Comparison of ENCODE assay signal across 1 cellular context in the genomic region with DNA sequence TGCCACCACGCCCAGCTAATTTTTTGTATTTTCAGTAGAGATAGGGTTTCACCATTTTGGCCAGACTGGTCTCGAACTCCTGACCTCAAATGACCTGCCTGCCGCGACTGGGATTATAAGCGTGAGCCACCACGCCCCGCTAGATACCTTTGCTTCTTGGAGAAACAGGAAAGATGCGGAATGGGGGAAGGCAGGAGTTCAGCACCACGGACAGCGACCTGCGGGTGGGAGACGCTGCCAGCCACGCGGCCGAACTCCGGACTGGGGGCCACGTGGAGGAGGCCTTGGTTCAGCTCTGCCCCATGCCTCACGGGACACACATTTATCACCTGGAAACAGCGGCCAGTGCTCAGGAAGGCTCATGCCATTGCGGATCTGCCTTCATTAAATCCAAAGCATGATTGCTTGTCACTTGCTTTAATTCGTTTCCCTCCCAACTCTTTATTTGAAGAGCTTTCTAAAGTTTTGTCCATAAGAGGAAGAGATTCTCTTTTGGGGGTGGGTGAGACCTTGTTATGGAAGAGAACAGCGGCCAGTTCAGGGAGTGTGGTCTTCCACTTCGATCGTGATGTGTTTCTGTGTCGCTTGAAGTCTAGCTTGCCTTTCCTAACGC.
TF ChIP-seq lines count a peak whose summit lies in the region.

No MANE protein-coding gene starts in this region.

TF ChIP-seq in HepG2, 621 proteins besides CTCF, POLR2A, EP300 and RAD21 (continued from another document and continues in another):
- TF ChIP-seq, protein P1, sequence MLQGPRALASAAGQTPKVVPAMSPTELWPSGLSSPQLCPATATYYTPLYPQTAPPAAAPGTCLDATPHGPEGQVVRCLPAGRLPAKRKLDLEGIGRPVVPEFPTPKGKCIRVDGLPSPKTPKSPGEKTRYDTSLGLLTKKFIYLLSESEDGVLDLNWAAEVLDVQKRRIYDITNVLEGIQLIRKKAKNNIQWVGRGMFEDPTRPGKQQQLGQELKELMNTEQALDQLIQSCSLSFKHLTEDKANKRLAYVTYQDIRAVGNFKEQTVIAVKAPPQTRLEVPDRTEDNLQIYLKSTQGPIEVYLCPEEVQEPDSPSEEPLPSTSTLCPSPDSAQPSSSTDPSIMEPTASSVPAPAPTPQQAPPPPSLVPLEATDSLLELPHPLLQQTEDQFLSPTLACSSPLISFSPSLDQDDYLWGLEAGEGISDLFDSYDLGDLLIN (CRISPR knock-in tag; IDR thresholded peaks at IDR 0.05; ENCODE audit: borderline replicate concordance), result peak; percentile 71; the same call in 1 of the 2 replicates
- TF ChIP-seq ZNF333 (CRISPR knock-in tag; IDR thresholded peaks at IDR 0.05; ENCODE audit: borderline replicate concordance), result peak; percentile 71; the same call in 1 of the 2 replicates
- TF ChIP-seq JUN (CRISPR knock-in tag; IDR thresholded peaks at IDR 0.05), result no peak
- TF ChIP-seq, protein P2, sequence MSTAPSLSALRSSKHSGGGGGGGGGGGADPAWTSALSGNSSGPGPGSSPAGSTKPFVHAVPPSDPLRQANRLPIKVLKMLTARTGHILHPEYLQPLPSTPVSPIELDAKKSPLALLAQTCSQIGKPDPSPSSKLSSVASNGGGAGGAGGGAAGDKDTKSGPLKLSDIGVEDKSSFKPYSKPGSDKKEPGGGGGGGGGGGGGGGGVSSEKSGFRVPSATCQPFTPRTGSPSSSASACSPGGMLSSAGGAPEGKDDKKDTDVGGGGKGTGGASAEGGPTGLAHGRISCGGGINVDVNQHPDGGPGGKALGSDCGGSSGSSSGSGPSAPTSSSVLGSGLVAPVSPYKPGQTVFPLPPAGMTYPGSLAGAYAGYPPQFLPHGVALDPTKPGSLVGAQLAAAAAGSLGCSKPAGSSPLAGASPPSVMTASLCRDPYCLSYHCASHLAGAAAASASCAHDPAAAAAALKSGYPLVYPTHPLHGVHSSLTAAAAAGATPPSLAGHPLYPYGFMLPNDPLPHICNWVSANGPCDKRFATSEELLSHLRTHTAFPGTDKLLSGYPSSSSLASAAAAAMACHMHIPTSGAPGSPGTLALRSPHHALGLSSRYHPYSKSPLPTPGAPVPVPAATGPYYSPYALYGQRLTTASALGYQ (CRISPR knock-in tag; IDR thresholded peaks at IDR 0.05), result peak; percentile 47; the same call in 1 of the 2 replicates
- no peak for TF ChIP-seq CEBPB (IDR thresholded peaks at IDR 0.05; ENCODE audit: borderline replicate concordance, low read depth, low read length)
- no peak for TF ChIP-seq NFE2 (CRISPR knock-in tag; IDR thresholded peaks at IDR 0.05)
- TF ChIP-seq RXRB (CRISPR knock-in tag; IDR thresholded peaks at IDR 0.05; ENCODE audit: borderline replicate concordance), result peak; percentile 78
- 0 out of 2 replicates have a peak, but pooled peaks have one; percentile 60 for TF ChIP-seq CCDC6 (CRISPR knock-in tag; IDR thresholded peaks at IDR 0.05)
- TF ChIP-seq, protein P3, sequence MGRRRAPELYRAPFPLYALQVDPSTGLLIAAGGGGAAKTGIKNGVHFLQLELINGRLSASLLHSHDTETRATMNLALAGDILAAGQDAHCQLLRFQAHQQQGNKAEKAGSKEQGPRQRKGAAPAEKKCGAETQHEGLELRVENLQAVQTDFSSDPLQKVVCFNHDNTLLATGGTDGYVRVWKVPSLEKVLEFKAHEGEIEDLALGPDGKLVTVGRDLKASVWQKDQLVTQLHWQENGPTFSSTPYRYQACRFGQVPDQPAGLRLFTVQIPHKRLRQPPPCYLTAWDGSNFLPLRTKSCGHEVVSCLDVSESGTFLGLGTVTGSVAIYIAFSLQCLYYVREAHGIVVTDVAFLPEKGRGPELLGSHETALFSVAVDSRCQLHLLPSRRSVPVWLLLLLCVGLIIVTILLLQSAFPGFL (CRISPR knock-in tag; IDR thresholded peaks at IDR 0.05), result peak; percentile 93; the same call in 1 of the 2 replicates
- no peak for TF ChIP-seq KAT7 (CRISPR knock-in tag; IDR thresholded peaks at IDR 0.05; ENCODE audit: borderline replicate concordance)
- no peak for TF ChIP-seq DPF2 (CRISPR knock-in tag; IDR thresholded peaks at IDR 0.05; ENCODE audit: borderline replicate concordance, low read depth)
- TF ChIP-seq SMC3 (IDR thresholded peaks at IDR 0.05; ENCODE audit: low read length), result no peak
- TF ChIP-seq, protein P4, sequence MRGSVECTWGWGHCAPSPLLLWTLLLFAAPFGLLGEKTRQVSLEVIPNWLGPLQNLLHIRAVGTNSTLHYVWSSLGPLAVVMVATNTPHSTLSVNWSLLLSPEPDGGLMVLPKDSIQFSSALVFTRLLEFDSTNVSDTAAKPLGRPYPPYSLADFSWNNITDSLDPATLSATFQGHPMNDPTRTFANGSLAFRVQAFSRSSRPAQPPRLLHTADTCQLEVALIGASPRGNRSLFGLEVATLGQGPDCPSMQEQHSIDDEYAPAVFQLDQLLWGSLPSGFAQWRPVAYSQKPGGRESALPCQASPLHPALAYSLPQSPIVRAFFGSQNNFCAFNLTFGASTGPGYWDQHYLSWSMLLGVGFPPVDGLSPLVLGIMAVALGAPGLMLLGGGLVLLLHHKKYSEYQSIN (CRISPR knock-in tag; IDR thresholded peaks at IDR 0.05; ENCODE audit: borderline replicate concordance), result no peak
- TF ChIP-seq CHCHD3 (CRISPR knock-in tag; IDR thresholded peaks at IDR 0.05), result peak; percentile 90; the same call in 1 of the 2 replicates
- no peak for TF ChIP-seq YY1 (IDR thresholded peaks at IDR 0.05; ENCODE audit: insufficient read depth, insufficient replicate concordance, low read depth, low read length)
- TF ChIP-seq, protein P5, sequence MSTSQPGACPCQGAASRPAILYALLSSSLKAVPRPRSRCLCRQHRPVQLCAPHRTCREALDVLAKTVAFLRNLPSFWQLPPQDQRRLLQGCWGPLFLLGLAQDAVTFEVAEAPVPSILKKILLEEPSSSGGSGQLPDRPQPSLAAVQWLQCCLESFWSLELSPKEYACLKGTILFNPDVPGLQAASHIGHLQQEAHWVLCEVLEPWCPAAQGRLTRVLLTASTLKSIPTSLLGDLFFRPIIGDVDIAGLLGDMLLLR (CRISPR knock-in tag; IDR thresholded peaks at IDR 0.05), result peak; percentile 97
- peak; percentile 99 for TF ChIP-seq TSC22D2 (CRISPR knock-in tag; IDR thresholded peaks at IDR 0.05; ENCODE audit: borderline replicate concordance)
- TF ChIP-seq POLR2G (IDR thresholded peaks at IDR 0.05; ENCODE audit: low read depth, low read length), result no peak
- TF ChIP-seq, protein P6, sequence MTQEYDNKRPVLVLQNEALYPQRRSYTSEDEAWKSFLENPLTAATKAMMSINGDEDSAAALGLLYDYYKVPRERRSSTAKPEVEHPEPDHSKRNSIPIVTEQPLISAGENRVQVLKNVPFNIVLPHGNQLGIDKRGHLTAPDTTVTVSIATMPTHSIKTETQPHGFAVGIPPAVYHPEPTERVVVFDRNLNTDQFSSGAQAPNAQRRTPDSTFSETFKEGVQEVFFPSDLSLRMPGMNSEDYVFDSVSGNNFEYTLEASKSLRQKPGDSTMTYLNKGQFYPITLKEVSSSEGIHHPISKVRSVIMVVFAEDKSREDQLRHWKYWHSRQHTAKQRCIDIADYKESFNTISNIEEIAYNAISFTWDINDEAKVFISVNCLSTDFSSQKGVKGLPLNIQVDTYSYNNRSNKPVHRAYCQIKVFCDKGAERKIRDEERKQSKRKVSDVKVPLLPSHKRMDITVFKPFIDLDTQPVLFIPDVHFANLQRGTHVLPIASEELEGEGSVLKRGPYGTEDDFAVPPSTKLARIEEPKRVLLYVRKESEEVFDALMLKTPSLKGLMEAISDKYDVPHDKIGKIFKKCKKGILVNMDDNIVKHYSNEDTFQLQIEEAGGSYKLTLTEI (CRISPR knock-in tag; conservative IDR thresholded peaks at IDR 0.05), result no peak
- TF ChIP-seq KDM6A (CRISPR knock-in tag; IDR thresholded peaks at IDR 0.05; ENCODE audit: low read depth), result no peak
- TF ChIP-seq ZNF878 (CRISPR knock-in tag; IDR thresholded peaks at IDR 0.05), result peak; percentile 86; the same call in 1 of the 2 replicates
- TF ChIP-seq ADNP (CRISPR knock-in tag; IDR thresholded peaks at IDR 0.05), result no peak
- TF ChIP-seq, protein P7, sequence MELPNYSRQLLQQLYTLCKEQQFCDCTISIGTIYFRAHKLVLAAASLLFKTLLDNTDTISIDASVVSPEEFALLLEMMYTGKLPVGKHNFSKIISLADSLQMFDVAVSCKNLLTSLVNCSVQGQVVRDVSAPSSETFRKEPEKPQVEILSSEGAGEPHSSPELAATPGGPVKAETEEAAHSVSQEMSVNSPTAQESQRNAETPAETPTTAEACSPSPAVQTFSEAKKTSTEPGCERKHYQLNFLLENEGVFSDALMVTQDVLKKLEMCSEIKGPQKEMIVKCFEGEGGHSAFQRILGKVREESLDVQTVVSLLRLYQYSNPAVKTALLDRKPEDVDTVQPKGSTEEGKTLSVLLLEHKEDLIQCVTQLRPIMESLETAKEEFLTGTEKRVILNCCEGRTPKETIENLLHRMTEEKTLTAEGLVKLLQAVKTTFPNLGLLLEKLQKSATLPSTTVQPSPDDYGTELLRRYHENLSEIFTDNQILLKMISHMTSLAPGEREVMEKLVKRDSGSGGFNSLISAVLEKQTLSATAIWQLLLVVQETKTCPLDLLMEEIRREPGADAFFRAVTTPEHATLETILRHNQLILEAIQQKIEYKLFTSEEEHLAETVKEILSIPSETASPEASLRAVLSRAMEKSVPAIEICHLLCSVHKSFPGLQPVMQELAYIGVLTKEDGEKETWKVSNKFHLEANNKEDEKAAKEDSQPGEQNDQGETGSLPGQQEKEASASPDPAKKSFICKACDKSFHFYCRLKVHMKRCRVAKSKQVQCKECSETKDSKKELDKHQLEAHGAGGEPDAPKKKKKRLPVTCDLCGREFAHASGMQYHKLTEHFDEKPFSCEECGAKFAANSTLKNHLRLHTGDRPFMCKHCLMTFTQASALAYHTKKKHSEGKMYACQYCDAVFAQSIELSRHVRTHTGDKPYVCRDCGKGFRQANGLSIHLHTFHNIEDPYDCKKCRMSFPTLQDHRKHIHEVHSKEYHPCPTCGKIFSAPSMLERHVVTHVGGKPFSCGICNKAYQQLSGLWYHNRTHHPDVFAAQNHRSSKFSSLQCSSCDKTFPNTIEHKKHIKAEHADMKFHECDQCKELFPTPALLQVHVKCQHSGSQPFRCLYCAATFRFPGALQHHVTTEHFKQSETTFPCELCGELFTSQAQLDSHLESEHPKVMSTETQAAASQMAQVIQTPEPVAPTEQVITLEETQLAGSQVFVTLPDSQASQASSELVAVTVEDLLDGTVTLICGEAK (IDR thresholded peaks at IDR 0.05), result no peak
- TF ChIP-seq, protein P7 (CRISPR knock-in tag; IDR thresholded peaks at IDR 0.05), result peak; percentile 85
- TF ChIP-seq, protein P8, sequence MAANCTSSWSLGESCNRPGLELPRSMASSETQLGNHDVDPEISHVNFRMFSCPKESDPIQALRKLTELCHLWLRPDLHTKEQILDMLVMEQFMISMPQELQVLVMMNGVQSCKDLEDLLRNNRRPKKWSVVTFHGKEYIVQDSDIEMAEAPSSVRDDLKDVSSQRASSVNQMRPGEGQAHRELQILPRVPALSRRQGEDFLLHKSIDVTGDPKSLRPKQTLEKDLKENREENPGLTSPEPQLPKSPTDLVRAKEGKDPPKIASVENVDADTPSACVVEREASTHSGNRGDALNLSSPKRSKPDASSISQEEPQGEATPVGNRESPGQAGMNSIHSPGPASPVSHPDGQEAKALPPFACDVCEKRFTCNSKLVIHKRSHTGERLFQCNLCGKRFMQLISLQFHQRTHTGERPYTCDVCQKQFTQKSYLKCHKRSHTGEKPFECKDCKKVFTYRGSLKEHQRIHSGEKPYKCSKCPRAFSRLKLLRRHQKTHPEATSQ (CRISPR knock-in tag; IDR thresholded peaks at IDR 0.05; ENCODE audit: borderline replicate concordance), result peak; percentile 77
- no peak for TF ChIP-seq NFE2L2 (IDR thresholded peaks at IDR 0.05; ENCODE audit: low read length)
- TF ChIP-seq GTF2F1 (IDR thresholded peaks at IDR 0.05; ENCODE audit: low read length), result no peak
- peak; percentile 75 for TF ChIP-seq ZNF777 (CRISPR knock-in tag; IDR thresholded peaks at IDR 0.05)
- 0 out of 2 replicates have a peak, but pooled peaks have one; percentile 78 for TF ChIP-seq ZNF251 (CRISPR knock-in tag; IDR thresholded peaks at IDR 0.05)
- peak; percentile 97 for TF ChIP-seq ZFP90 (CRISPR knock-in tag; IDR thresholded peaks at IDR 0.05; ENCODE audit: borderline replicate concordance)
- TF ChIP-seq, protein P9, sequence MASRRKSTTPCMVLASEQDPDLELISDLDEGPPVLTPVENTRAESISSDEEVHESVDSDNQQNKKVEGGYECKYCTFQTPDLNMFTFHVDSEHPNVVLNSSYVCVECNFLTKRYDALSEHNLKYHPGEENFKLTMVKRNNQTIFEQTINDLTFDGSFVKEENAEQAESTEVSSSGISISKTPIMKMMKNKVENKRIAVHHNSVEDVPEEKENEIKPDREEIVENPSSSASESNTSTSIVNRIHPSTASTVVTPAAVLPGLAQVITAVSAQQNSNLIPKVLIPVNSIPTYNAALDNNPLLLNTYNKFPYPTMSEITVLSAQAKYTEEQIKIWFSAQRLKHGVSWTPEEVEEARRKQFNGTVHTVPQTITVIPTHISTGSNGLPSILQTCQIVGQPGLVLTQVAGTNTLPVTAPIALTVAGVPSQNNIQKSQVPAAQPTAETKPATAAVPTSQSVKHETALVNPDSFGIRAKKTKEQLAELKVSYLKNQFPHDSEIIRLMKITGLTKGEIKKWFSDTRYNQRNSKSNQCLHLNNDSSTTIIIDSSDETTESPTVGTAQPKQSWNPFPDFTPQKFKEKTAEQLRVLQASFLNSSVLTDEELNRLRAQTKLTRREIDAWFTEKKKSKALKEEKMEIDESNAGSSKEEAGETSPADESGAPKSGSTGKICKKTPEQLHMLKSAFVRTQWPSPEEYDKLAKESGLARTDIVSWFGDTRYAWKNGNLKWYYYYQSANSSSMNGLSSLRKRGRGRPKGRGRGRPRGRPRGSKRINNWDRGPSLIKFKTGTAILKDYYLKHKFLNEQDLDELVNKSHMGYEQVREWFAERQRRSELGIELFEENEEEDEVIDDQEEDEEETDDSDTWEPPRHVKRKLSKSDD (CRISPR knock-in tag; IDR thresholded peaks at IDR 0.05; ENCODE audit: low read depth), result 0 out of 2 replicates have a peak, but pooled peaks have one; percentile 31
- peak; percentile 39; the same call in 1 of the 2 replicates for TF ChIP-seq FOSL1 (CRISPR knock-in tag; IDR thresholded peaks at IDR 0.05; ENCODE audit: borderline replicate concordance)
- peak; percentile 92; the same call in 1 of the 2 replicates for TF ChIP-seq ZNF335 (CRISPR knock-in tag; IDR thresholded peaks at IDR 0.05)
